ENCODE assay signal across 35 cellular contexts in the genomic region with DNA sequence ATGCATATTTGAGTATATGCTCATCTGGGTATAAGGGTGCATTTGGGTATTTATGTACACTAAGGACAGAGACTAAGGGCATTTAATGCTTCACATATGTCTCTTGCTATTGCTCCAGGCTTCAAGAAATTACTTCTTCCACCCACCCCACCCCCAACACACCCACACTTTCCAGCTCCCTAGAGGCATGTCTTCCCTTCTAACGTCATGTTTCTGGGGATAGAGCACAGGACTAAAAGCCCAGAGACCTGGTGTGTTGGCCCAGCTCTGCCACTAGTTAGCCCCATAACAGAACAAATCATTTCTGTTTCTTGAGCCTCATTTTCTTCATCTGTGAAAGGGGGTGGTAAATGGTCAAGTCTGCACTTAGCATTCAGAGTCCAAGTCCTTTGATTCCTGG. TPM values are rescaled to one million over a fixed set of nuclear protein-coding genes. Genes with fewer than 3 reads are reported as not detected.
"Had no signal": no experiment of that assay in that cellular context is flagged by ENCODE, and none has a peak within 500 bp of the region (broad histone marks: within the 10 kb centered on the region; RNA-seq: fewer than 3 reads in every experiment).

No MANE protein-coding gene starts in this region.

- H3K4me3 ChIP-seq: adrenal gland, body of pancreas, cardiac muscle cell had no signal

- DNase-seq: activated B cell treated with CpG ODN at 0.5 μM for 24 hours; activated CD4-positive, alpha-beta memory T cell treated with anti-CD3 and anti-CD28 coated beads for 36 hours; activated CD4-positive, alpha-beta T cell treated with anti-CD3 and anti-CD28 coated beads for 4 hours; activated CD4-positive, alpha-beta T cell treated with anti-CD3 and anti-CD28 coated beads, Interleukin-2, amount 10 ng/mL, durations not matched to agents 24 days and 14 days; activated CD4-positive, alpha-beta T cell treated with anti-CD3 and anti-CD28 coated beads, Interleukin-2, amount 50 U/mL, for 1 hour; activated CD4-positive, alpha-beta T cell treated with anti-CD3 and anti-CD28 coated beads, Interleukin-2, amount 50 U/mL, for 4 hours; activated CD4-positive, CD25-positive, alpha-beta regulatory T cell treated with anti-CD3 and anti-CD28 coated beads, Interleukin-2, amount 50 U/mL, for 72 hours; activated CD8-positive, alpha-beta memory T cell treated with anti-CD3 and anti-CD28 coated beads for 24 hours; activated CD8-positive, alpha-beta memory T cell treated with anti-CD3 and anti-CD28 coated beads, Interleukin-2, amount 10 ng/mL, durations not matched to agents 7 days and 5 days; activated CD8-positive, alpha-beta memory T cell treated with anti-CD3 and anti-CD28 coated beads, Interleukin-2, amount 50 U/mL, for 48 hours; activated CD8-positive, alpha-beta T cell treated with anti-CD3 and anti-CD28 coated beads, Interleukin-2, amount 10 ng/mL, durations not matched to agents 7 days and 5 days; activated effector memory CD4-positive, alpha-beta T cell treated with anti-CD3 and anti-CD28 coated beads, Interleukin-2, amount 50 U/mL, for 16 hours; activated gamma-delta T cell treated with Interleukin-2 at 50 U/mL for 16 hours; activated naive CD4-positive, alpha-beta T cell; activated naive CD4-positive, alpha-beta T cell treated with anti-CD3 and anti-CD28 coated beads for 36 hours; activated naive CD4-positive, alpha-beta T cell treated with anti-CD3 and anti-CD28 coated beads, Interleukin-2, amount 50 U/mL, for 16 hours; activated naive CD8-positive, alpha-beta T cell treated with anti-CD3 and anti-CD28 coated beads for 36 hours; activated T-cell treated with anti-CD3 and anti-CD28 coated beads, Interleukin-2, amount 50 U/mL, for 24 hours; activated T-cell treated with anti-CD3 and anti-CD28 coated beads, Interleukin-2, amount 50 U/mL, for 72 hours; adrenal gland; amniotic stem cell; aorta; body of pancreas; central memory CD4-positive, alpha-beta T cell; T-helper 1 cell; T-helper 2 cell; T-helper 9 cell had no signal

- H3K27ac Mint-ChIP-seq: activated B cell treated with CpG ODN at 0.5 μM for 24 hours; activated CD4-positive, alpha-beta memory T cell treated with anti-CD3 and anti-CD28 coated beads for 36 hours; activated CD4-positive, alpha-beta T cell treated with anti-CD3 and anti-CD28 coated beads, Interleukin-2, amount 10 ng/mL, durations not matched to agents 24 days and 14 days; activated CD8-positive, alpha-beta memory T cell treated with anti-CD3 and anti-CD28 coated beads, Interleukin-2, amount 10 ng/mL, durations not matched to agents 7 days and 5 days; activated CD8-positive, alpha-beta T cell treated with anti-CD3 and anti-CD28 coated beads, Interleukin-2, amount 10 ng/mL, durations not matched to agents 7 days and 5 days; activated naive CD4-positive, alpha-beta T cell treated with anti-CD3 and anti-CD28 coated beads for 36 hours; activated naive CD4-positive, alpha-beta T cell treated with anti-CD3 and anti-CD28 coated beads, Interleukin-2, amount 50 U/mL, for 72 hours; activated naive CD8-positive, alpha-beta T cell treated with anti-CD3 and anti-CD28 coated beads for 36 hours; activated T-cell treated with anti-CD3 and anti-CD28 coated beads, Interleukin-2, amount 50 U/mL, for 24 hours; activated T-cell treated with anti-CD3 and anti-CD28 coated beads, Interleukin-2, amount 50 U/mL, for 72 hours; activated T-helper 1 cell treated with anti-CD3 and anti-CD28 coated beads, Interleukin-12 subunit alpha, Interleukin-12 subunit beta, Interleukin-2, Interleukin-4 antibody, amounts not matched to agents 30 ng/mL and 10 ng/mL and 1 ng/mL, durations not matched to agents 14 hours and 24 hours and 36 hours; activated T-helper 17 cell treated with anti-CD3 and anti-CD28 coated beads, Interleukin-2, amount 50 U/mL, for 72 hours; T-helper 1 cell treated with Interleukin-12 subunit alpha and Interleukin-12 subunit beta and Interleukin-4 antibody, amounts not matched to agents 30 μg/mL and 1 μg/mL, for 36 hours; T-helper 2 cell treated with Interferon-gamma antibody and Interleukin-4, amounts not matched to agents 5 μg/mL and 100 μg/mL, for 36 hours had no signal

- H3K9me3 Mint-ChIP-seq: activated B cell treated with CpG ODN at 0.5 μM for 24 hours; activated CD4-positive, alpha-beta memory T cell treated with anti-CD3 and anti-CD28 coated beads for 36 hours; activated CD4-positive, alpha-beta T cell treated with anti-CD3 and anti-CD28 coated beads, Interleukin-2, amount 10 ng/mL, durations not matched to agents 24 days and 14 days; activated naive CD4-positive, alpha-beta T cell treated with anti-CD3 and anti-CD28 coated beads for 36 hours; activated naive CD4-positive, alpha-beta T cell treated with anti-CD3 and anti-CD28 coated beads, Interleukin-2, amount 50 U/mL, for 72 hours; activated naive CD8-positive, alpha-beta T cell treated with anti-CD3 and anti-CD28 coated beads for 36 hours; activated T-cell treated with anti-CD3 and anti-CD28 coated beads, Interleukin-2, amount 50 U/mL, for 24 hours; activated T-cell treated with anti-CD3 and anti-CD28 coated beads, Interleukin-2, amount 50 U/mL, for 72 hours; activated T-helper 1 cell treated with anti-CD3 and anti-CD28 coated beads, Interleukin-12 subunit alpha, Interleukin-12 subunit beta, Interleukin-2, Interleukin-4 antibody, amounts not matched to agents 30 ng/mL and 10 ng/mL and 1 ng/mL, durations not matched to agents 14 hours and 24 hours and 36 hours; activated T-helper 17 cell treated with anti-CD3 and anti-CD28 coated beads, Interleukin-2, amount 50 U/mL, for 72 hours; T-helper 1 cell treated with Interleukin-12 subunit alpha and Interleukin-12 subunit beta and Interleukin-4 antibody, amounts not matched to agents 30 μg/mL and 1 μg/mL, for 36 hours; T-helper 2 cell treated with Interferon-gamma antibody and Interleukin-4, amounts not matched to agents 5 μg/mL and 100 μg/mL, for 36 hours had no signal

- H3K36me3 ChIP-seq: adrenal gland, cardiac muscle cell had no signal

- H3K4me1 ChIP-seq: adrenal gland had no signal

- H3K9me3 ChIP-seq: adrenal gland, body of pancreas had no signal

- ATAC-seq: activated CD8-positive, alpha-beta memory T cell treated with anti-CD3 and anti-CD28 coated beads, Interleukin-2, amount 10 ng/mL, durations not matched to agents 7 days and 5 days; activated CD8-positive, alpha-beta T cell treated with anti-CD3 and anti-CD28 coated beads, Interleukin-2, amount 10 ng/mL, durations not matched to agents 7 days and 5 days; activated naive CD4-positive, alpha-beta T cell treated with anti-CD3 and anti-CD28 coated beads, Interleukin-2, amount 50 U/mL, for 72 hours; activated T-cell treated with anti-CD3 and anti-CD28 coated beads, Interleukin-2, amount 50 U/mL, for 72 hours; activated T-helper 17 cell treated with anti-CD3 and anti-CD28 coated beads, Interleukin-2, amount 50 U/mL, for 72 hours; body of pancreas had no signal

- H3K4me1 Mint-ChIP-seq: activated B cell treated with CpG ODN at 0.5 μM for 24 hours; activated CD4-positive, alpha-beta T cell treated with anti-CD3 and anti-CD28 coated beads, Interleukin-2, amount 10 ng/mL, durations not matched to agents 24 days and 14 days; activated CD8-positive, alpha-beta memory T cell treated with anti-CD3 and anti-CD28 coated beads, Interleukin-2, amount 10 ng/mL, durations not matched to agents 7 days and 5 days; activated T-helper 17 cell treated with anti-CD3 and anti-CD28 coated beads, Interleukin-2, amount 50 U/mL, for 72 hours had no signal

- H3K4me3 Mint-ChIP-seq: activated B cell treated with CpG ODN at 0.5 μM for 24 hours; activated CD4-positive, alpha-beta memory T cell treated with anti-CD3 and anti-CD28 coated beads for 36 hours; activated CD4-positive, alpha-beta T cell treated with anti-CD3 and anti-CD28 coated beads, Interleukin-2, amount 10 ng/mL, durations not matched to agents 24 days and 14 days; activated CD8-positive, alpha-beta memory T cell treated with anti-CD3 and anti-CD28 coated beads, Interleukin-2, amount 10 ng/mL, durations not matched to agents 7 days and 5 days; activated CD8-positive, alpha-beta T cell treated with anti-CD3 and anti-CD28 coated beads, Interleukin-2, amount 10 ng/mL, durations not matched to agents 7 days and 5 days; activated naive CD4-positive, alpha-beta T cell treated with anti-CD3 and anti-CD28 coated beads for 36 hours; activated naive CD8-positive, alpha-beta T cell treated with anti-CD3 and anti-CD28 coated beads for 36 hours; activated T-cell treated with anti-CD3 and anti-CD28 coated beads, Interleukin-2, amount 50 U/mL, for 24 hours; activated T-cell treated with anti-CD3 and anti-CD28 coated beads, Interleukin-2, amount 50 U/mL, for 72 hours; activated T-helper 1 cell treated with anti-CD3 and anti-CD28 coated beads, Interleukin-12 subunit alpha, Interleukin-12 subunit beta, Interleukin-2, Interleukin-4 antibody, amounts not matched to agents 30 ng/mL and 10 ng/mL and 1 ng/mL, durations not matched to agents 14 hours and 24 hours and 36 hours; activated T-helper 17 cell treated with anti-CD3 and anti-CD28 coated beads, Interleukin-2, amount 50 U/mL, for 72 hours; T-helper 1 cell treated with Interleukin-12 subunit alpha and Interleukin-12 subunit beta and Interleukin-4 antibody, amounts not matched to agents 30 μg/mL and 1 μg/mL, for 36 hours; T-helper 2 cell treated with Interferon-gamma antibody and Interleukin-4, amounts not matched to agents 5 μg/mL and 100 μg/mL, for 36 hours had no signal

- H3K27ac ChIP-seq: body of pancreas, cardiac muscle cell, VCaP had no signal

- H3K36me3 Mint-ChIP-seq: activated CD4-positive, alpha-beta memory T cell treated with anti-CD3 and anti-CD28 coated beads for 36 hours; activated CD8-positive, alpha-beta memory T cell treated with anti-CD3 and anti-CD28 coated beads, Interleukin-2, amount 10 ng/mL, durations not matched to agents 7 days and 5 days; activated naive CD8-positive, alpha-beta T cell treated with anti-CD3 and anti-CD28 coated beads for 36 hours had no signal

RNA-seq across cellular contexts. Expression of gene ADCYAP1R1, which starts 4.4 kb away (rescaled TPM):
- total RNA-seq: activated B cell treated with CpG ODN at 0.5 μM for 24 hours; activated CD4-positive, alpha-beta memory T cell treated with anti-CD3 and anti-CD28 coated beads for 36 hours; activated CD4-positive, alpha-beta T cell treated with anti-CD3 and anti-CD28 coated beads, Interleukin-2, amount 10 ng/mL, durations not matched to agents 24 days and 14 days; activated CD8-positive, alpha-beta memory T cell treated with anti-CD3 and anti-CD28 coated beads, Interleukin-2, amount 10 ng/mL, durations not matched to agents 7 days and 5 days; activated CD8-positive, alpha-beta T cell treated with anti-CD3 and anti-CD28 coated beads, Interleukin-2, amount 10 ng/mL, durations not matched to agents 7 days and 5 days; activated naive CD4-positive, alpha-beta T cell treated with anti-CD3 and anti-CD28 coated beads for 36 hours; activated naive CD4-positive, alpha-beta T cell treated with anti-CD3 and anti-CD28 coated beads, Interleukin-2, amount 50 U/mL, for 72 hours; activated naive CD8-positive, alpha-beta T cell treated with anti-CD3 and anti-CD28 coated beads for 36 hours; activated T-helper 1 cell treated with anti-CD3 and anti-CD28 coated beads, Interleukin-12 subunit alpha, Interleukin-12 subunit beta, Interleukin-2, Interleukin-4 antibody, amounts not matched to agents 30 ng/mL and 10 ng/mL and 1 ng/mL, durations not matched to agents 14 hours and 24 hours and 36 hours; activated T-helper 17 cell treated with anti-CD3 and anti-CD28 coated beads, Interleukin-2, amount 50 U/mL, for 72 hours; bronchial epithelial cell had no signal
- polyA plus RNA-seq: aorta had no signal
